Comparison of ENCODE assay signal across 9 cellular contexts in genomic region chr3:17749705-17750293, GRCh38. TPM values are rescaled to one million over a fixed set of nuclear protein-coding genes. Genes with fewer than 3 reads are reported as not detected.
A peak's percentile ranks its signal among the peaks of the same experiment; 100 is the strongest.
DNase-seq lines count a peak whose midpoint lies in the region; ATAC-seq and TF ChIP-seq lines count a peak whose summit lies in the region.
"Had no signal": no experiment of that assay in that cellular context is flagged by ENCODE, and none has a peak within 500 bp of the region (broad histone marks: within the 10 kb centered on the region; RNA-seq: fewer than 3 reads in every experiment).

No MANE protein-coding gene starts in this region.

- H3K4me1 ChIP-seq in neutrophil (ENCODE audit: control insufficient read depth in 1 of 2, insufficient read depth in 1 of 2, low read depth in 1 of 2, low read length in 1 of 2): peaks cover 60 to 61% of the 10 kb centered on the region in 2 experiments
- H3K4me1 ChIP-seq in gastrocnemius medialis: no peaks in the 10 kb centered on the region

- TF ChIP-seq POLR2A in gastrocnemius medialis (IDR thresholded peaks at IDR 0.05): no peak

- H3K36me3 ChIP-seq in neutrophil (no peaks in the 10 kb centered on the region), gastrocnemius medialis (no peaks in the 10 kb centered on the region)

- H3K4me3 ChIP-seq in neutrophil (ENCODE audit: low read depth in 1 of 2, low read length in 1 of 2) (peak overlapping the region in 1 of 2 experiments; percentile 18), gastrocnemius medialis (peak overlapping the region in 1 of 4 donors; percentile 19)

- H3K27me3 ChIP-seq in neutrophil (no peaks in the 10 kb centered on the region), gastrocnemius medialis (no peaks in the 10 kb centered on the region)

- POLR2A ChIA-PET in activated CD4-positive, alpha-beta memory T cell treated with anti-CD3 and anti-CD28 coated beads, Interleukin-2, amount 10 ng/mL, durations not matched to agents 7 days and 5 days (lab: Charles Lee): interaction anchor here (0.6 to 2.2 kb wide), 2 partner anchors 7 to 25 kb away, joined by 3 to 9 read pairs; partner anchors contain the start of gene TBC1D5

- H3K9me3 ChIP-seq in neutrophil (no peaks in the 10 kb centered on the region), gastrocnemius medialis (no peaks in the 10 kb centered on the region)

- peak overlapping the region; percentile 69 for H3K27ac Mint-ChIP-seq in activated CD4-positive, alpha-beta memory T cell treated with anti-CD3 and anti-CD28 coated beads, Interleukin-2, amount 10 ng/mL, durations not matched to agents 7 days and 5 days
- no peak overlapping the region for H3K27ac Mint-ChIP-seq in mesothelial cell of epicardium

- H3K27ac ChIP-seq in neutrophil (peak overlapping the region; percentile 20), gastrocnemius medialis (no peak overlapping the region)

- TF ChIP-seq CTCF in neutrophil (IDR thresholded peaks at IDR 0.05): no peak
- TF ChIP-seq CTCF in mesothelial cell of epicardium (IDR thresholded peaks at IDR 0.05; ENCODE audit: unreplicated experiment): no peak
- no peak for TF ChIP-seq CTCF in gastrocnemius medialis (IDR thresholded peaks at IDR 0.05 in 4 of 5, conservative IDR thresholded peaks at IDR 0.05 in 1 of 5)

- H3K4me1 Mint-ChIP-seq in activated CD4-positive, alpha-beta memory T cell treated with anti-CD3 and anti-CD28 coated beads, Interleukin-2, amount 10 ng/mL, durations not matched to agents 7 days and 5 days: peaks cover 22% of the 10 kb centered on the region
- peaks cover 14% of the 10 kb centered on the region for H3K4me1 Mint-ChIP-seq in mesothelial cell of epicardium

- CTCF ChIA-PET in activated CD4-positive, alpha-beta memory T cell treated with anti-CD3 and anti-CD28 coated beads, Interleukin-2, amount 10 ng/mL, durations not matched to agents 7 days and 5 days (lab: Charles Lee): no interaction called here

- DNase-seq in activated CD4-positive, alpha-beta memory T cell treated with anti-CD3 and anti-CD28 coated beads, Interleukin-2, amount 10 ng/mL, durations not matched to agents 7 days and 5 days: peak; percentile 25
- DNase-seq in HuH-7 (ENCODE audit: low spot score): no peak
- no peak for DNase-seq in mesothelial cell of epicardium (ENCODE audit: low spot score in 2 of 2, unreplicated experiment in 2 of 2)
- no peak for DNase-seq in gastrocnemius medialis
- DNase-seq: dermis blood vessel endothelial cell, NCI-H1694 had no signal

- peak overlapping the region; percentile 72 for H3K4me3 Mint-ChIP-seq in activated CD4-positive, alpha-beta memory T cell treated with anti-CD3 and anti-CD28 coated beads, Interleukin-2, amount 10 ng/mL, durations not matched to agents 7 days and 5 days
- H3K4me3 Mint-ChIP-seq in mesothelial cell of epicardium: no peak overlapping the region

- in situ Hi-C loops in gastrocnemius medialis (cut with MboI; ENCODE audit: low sequenced_read_pairs in 4 of 4): loop anchor here in 1 of 4 donors (25.0 kb wide), 1 partner anchor 1462 kb away; no protein-coding TSS in a partner anchor

- no peaks in the 10 kb centered on the region for H3K9me3 Mint-ChIP-seq in activated CD4-positive, alpha-beta memory T cell treated with anti-CD3 and anti-CD28 coated beads, Interleukin-2, amount 10 ng/mL, durations not matched to agents 7 days and 5 days
- no peaks in the 10 kb centered on the region for H3K9me3 Mint-ChIP-seq in mesothelial cell of epicardium

- intact Hi-C loops in gastrocnemius medialis (cut with DNase I; ENCODE audit: low total_unique reads): loop anchor here (10.0 kb wide), 1 partner anchor 675 kb away; the partner anchor contains the start of gene SATB1

- ATAC-seq in GM18867 (IDR thresholded peaks at IDR 0.05; ENCODE audit: unreplicated experiment) (peak; percentile 36), HG02759 (IDR thresholded peaks at IDR 0.05; ENCODE audit: unreplicated experiment) (peak; percentile 34), gastrocnemius medialis (no peak)

- no peaks in the 10 kb centered on the region for H3K36me3 Mint-ChIP-seq in activated CD4-positive, alpha-beta memory T cell treated with anti-CD3 and anti-CD28 coated beads, Interleukin-2, amount 10 ng/mL, durations not matched to agents 7 days and 5 days (ENCODE audit: low read depth)
- H3K36me3 Mint-ChIP-seq in mesothelial cell of epicardium: no peaks in the 10 kb centered on the region

- H3K27me3 Mint-ChIP-seq in activated CD4-positive, alpha-beta memory T cell treated with anti-CD3 and anti-CD28 coated beads, Interleukin-2, amount 10 ng/mL, durations not matched to agents 7 days and 5 days: no peaks in the 10 kb centered on the region
- H3K27me3 Mint-ChIP-seq in mesothelial cell of epicardium (ENCODE audit: low read depth): no peaks in the 10 kb centered on the region

RNA-seq across cellular contexts. Expression of gene TBC1D5, which starts 7.4 kb away (rescaled TPM):
- 10 to 100 TPM; 49.9 to 50.8 TPM for total RNA-seq in activated CD4-positive, alpha-beta memory T cell treated with anti-CD3 and anti-CD28 coated beads, Interleukin-2, amount 10 ng/mL, durations not matched to agents 7 days and 5 days
- total RNA-seq in mesothelial cell of epicardium (74.9 to 75.3 TPM (median 75.0 TPM) in 3 replicates), gastrocnemius medialis (10 to 100 TPM; 20.3 to 34.4 (median 27.1) TPM)

Comparison
In these comparisons a context has a peak if more than half of its experiments do, and no peak if none do; other contexts are left out.
1. ATAC-seq: peak in GM18867 (single experiment) and HG02759 (single experiment); none in gastrocnemius medialis (0 of 2).